ENCODE assay signal across 8 cellular contexts in the genomic region with DNA sequence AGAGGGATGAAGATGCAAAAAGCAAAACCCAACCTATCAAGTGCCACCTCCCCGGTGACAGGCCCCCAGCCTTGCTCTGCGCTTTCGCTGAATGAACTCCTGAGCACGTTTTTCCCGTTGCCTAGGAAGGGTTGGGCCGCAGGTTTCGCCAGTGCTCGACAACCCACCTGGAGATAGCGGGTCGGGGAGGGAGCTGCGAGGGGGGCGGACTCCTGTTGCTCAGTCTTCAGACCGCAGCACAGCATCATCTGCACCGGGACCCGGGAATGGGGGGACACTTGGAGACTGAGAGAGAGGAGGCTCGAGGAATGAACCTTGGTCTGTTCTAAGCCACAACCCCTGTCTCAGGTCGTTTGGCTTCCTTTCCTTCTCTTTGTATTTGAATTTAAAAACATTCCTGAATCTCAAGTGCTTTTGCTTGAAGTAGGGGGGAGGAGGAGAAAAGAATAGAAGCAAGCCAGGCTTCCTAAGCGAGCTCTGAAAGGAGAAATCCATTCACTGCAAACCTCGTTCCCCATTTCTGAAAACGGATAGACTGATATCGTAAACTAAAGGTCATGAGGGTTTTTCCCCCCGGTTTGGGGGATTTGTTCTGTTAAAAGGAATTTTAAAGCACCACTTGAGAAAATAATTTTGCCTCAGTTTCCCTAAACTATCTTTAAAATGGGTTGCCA. TPM values are rescaled to one million over a fixed set of nuclear protein-coding genes. Genes with fewer than 3 reads are reported as not detected.
DNase-seq lines count a peak whose midpoint lies in the region; ATAC-seq and TF ChIP-seq lines count a peak whose summit lies in the region.

No MANE protein-coding gene starts in this region.

- H3K36me3 ChIP-seq in SJCRH30: no peaks in the 10 kb centered on the region
- no peaks in the 10 kb centered on the region for H3K36me3 ChIP-seq in mesendoderm (ENCODE audit: control insufficient read depth, insufficient read depth, low read length)
- no peaks in the 10 kb centered on the region for H3K36me3 ChIP-seq in stomach
- no peaks in the 10 kb centered on the region for H3K36me3 ChIP-seq in testis (ENCODE audit: low read depth, missing control alignments)

- no peak overlapping the region for H3K4ac ChIP-seq in mesendoderm (ENCODE audit: low read depth, low read length)

- H3K4me1 ChIP-seq in SJCRH30: no peaks in the 10 kb centered on the region
- H3K4me1 ChIP-seq in mesendoderm (ENCODE audit: control insufficient read depth, low read depth, low read length): no peaks in the 10 kb centered on the region
- peaks cover 17 to 21% (median 19%) of the 10 kb centered on the region in 4 donors for H3K4me1 ChIP-seq in stomach
- peaks cover 10% of the 10 kb centered on the region for H3K4me1 ChIP-seq in testis

- H3K4me2 ChIP-seq in mesendoderm (ENCODE audit: low read length): peak overlapping the region; percentile 90

- WGBS in mesendoderm (ENCODE audit: extremely low coverage, insufficient coverage, low lambda C conversion rate): no CpG with 5 or more reads among the region's 22 CpGs
- 6 to 15% (median 9%) methylated on average over 16 to 22 of the region's 22 CpGs for whole genome bisulfite sequencing in stomach, 5 donors
- WGBS in testis, 2 donors: 4 to 8% methylated on average over 15 to 22 of the region's 22 CpGs

- TF ChIP-seq CTCF in stomach (IDR thresholded peaks at IDR 0.05) (no peak), testis (IDR thresholded peaks at IDR 0.05) (no peak)

- TF ChIP-seq EP300 in stomach (IDR thresholded peaks at IDR 0.05): no peak

- no peak for ATAC-seq in central memory CD8-positive, alpha-beta T cell (replicated peaks; ENCODE audit: extremely low read depth, poor library complexity, severe bottlenecking)
- no peak for ATAC-seq in HG02884 (IDR thresholded peaks at IDR 0.05; ENCODE audit: unreplicated experiment)

- H3K79me1 ChIP-seq in mesendoderm (ENCODE audit: low read length): no peaks in the 10 kb centered on the region

- peak overlapping the region; percentile 58 for H3K9ac ChIP-seq in mesendoderm (ENCODE audit: low read length)

- no peaks in the 10 kb centered on the region for H3K79me2 ChIP-seq in mesendoderm (ENCODE audit: control insufficient read depth, insufficient read depth, low read length)

- no peak overlapping the region for H2BK15ac ChIP-seq in mesendoderm (replicated peaks; ENCODE audit: low read depth)

- peaks cover 75% of the 10 kb centered on the region for H3K27me3 Mint-ChIP-seq in central memory CD8-positive, alpha-beta T cell

- no peak overlapping the region for H3K27ac Mint-ChIP-seq in central memory CD8-positive, alpha-beta T cell (ENCODE audit: low read depth)

- H2AK5ac ChIP-seq in mesendoderm (ENCODE audit: low read length): no peak overlapping the region

- no peaks in the 10 kb centered on the region for H3K9me3 Mint-ChIP-seq in central memory CD8-positive, alpha-beta T cell

- H3K4me1 Mint-ChIP-seq in central memory CD8-positive, alpha-beta T cell: peaks cover 19% of the 10 kb centered on the region

- peak overlapping the region; percentile 80 for H3K56ac ChIP-seq in mesendoderm (ENCODE audit: low read length)

- TF ChIP-seq POLR2A in stomach (IDR thresholded peaks at IDR 0.05): no peak
- no peak for TF ChIP-seq POLR2A in testis (IDR thresholded peaks at IDR 0.05)

- no peak overlapping the region for H3K18ac ChIP-seq in mesendoderm (ENCODE audit: low read length)

- peak; percentile 35 for DNase-seq in ELR (ENCODE audit: low read depth)
- no peak for DNase-seq in SJCRH30
- DNase-seq in central memory CD8-positive, alpha-beta T cell (ENCODE audit: low spot score in 2 of 2): no peak
- DNase-seq in mesendoderm: peak; percentile 70
- DNase-seq in stomach: no peak
- DNase-seq in NCI-H446 (lab: John Stamatoyannopoulos, UW): no peak
- no peak for DNase-seq in testis

- no peak overlapping the region for H3K23ac ChIP-seq in mesendoderm (ENCODE audit: low read length)

- H4K8ac ChIP-seq in mesendoderm (ENCODE audit: low read depth, low read length): no peak overlapping the region

- H3K27ac ChIP-seq in SJCRH30 (no peak overlapping the region; the same call in 1 of the 2 replicates), mesendoderm (ENCODE audit: low read depth, low read length) (no peak overlapping the region), stomach (no peak overlapping the region), testis (no peak overlapping the region)

- H3K9me3 ChIP-seq in SJCRH30 (replicated peaks): no peaks in the 10 kb centered on the region
- H3K9me3 ChIP-seq in stomach: no peaks in the 10 kb centered on the region
- H3K9me3 ChIP-seq in testis: no peaks in the 10 kb centered on the region

- no peak overlapping the region for H2BK5ac ChIP-seq in mesendoderm (ENCODE audit: low read length)

- no peak overlapping the region for H4K5ac ChIP-seq in mesendoderm (ENCODE audit: low read length)

- H3K4me3 ChIP-seq in SJCRH30: peak overlapping the region; percentile 77
- peak overlapping the region; percentile 56 for H3K4me3 ChIP-seq in mesendoderm (ENCODE audit: low read length)
- peak overlapping the region; percentile 48 to 75 (median 60) for H3K4me3 ChIP-seq in stomach
- H3K4me3 ChIP-seq in testis: peak overlapping the region in 1 of 2 donors; percentile 67

- intact Hi-C loops in stomach (cut with DNase I; ENCODE audit: low total_unique reads): no loop called here
- intact Hi-C loops in testis (cut with DNase I; ENCODE audit: low total_unique reads): no loop called here

- no peak overlapping the region for H2BK120ac ChIP-seq in mesendoderm (ENCODE audit: low read depth, low read length)

- H3K4me3 Mint-ChIP-seq in central memory CD8-positive, alpha-beta T cell: peak overlapping the region; percentile 64

- no peaks in the 10 kb centered on the region for H3K36me3 Mint-ChIP-seq in central memory CD8-positive, alpha-beta T cell (ENCODE audit: insufficient read depth)

- H3K27me3 ChIP-seq in SJCRH30 (no peaks in the 10 kb centered on the region), mesendoderm (ENCODE audit: insufficient read depth, low read length, poor library complexity) (peaks cover 8% of the 10 kb centered on the region), stomach (peaks cover 0 to 68% (median 34%) of the 10 kb centered on the region in 3 donors), testis (no peaks in the 10 kb centered on the region)

RNA-seq across cellular contexts. Expression of a gene that starts 1.2 kb away (rescaled TPM):
- 18.2 and 22.3 TPM in 2 replicates for total RNA-seq in SJCRH30 (2014; rRNA removed; shearing (Covaris generic))
- 1.8 TPM for polyA plus RNA-seq in mesendoderm (2013, experiment 1 of 2)
- polyA plus RNA-seq in mesendoderm (2013, experiment 2 of 2): 1.3 TPM
- total RNA-seq in stomach (1 to 10 TPM in 2 of 5 donors, not detected in 3; 1.3 to 5.0 TPM), testis (10 to 100 TPM; 28.7 to 40.4 TPM)
- polyA plus RNA-seq in stomach (1 to 10 TPM in 1 of 3 donors, under 1 TPM in 2; 0.23 to 1.5 (median 0.25) TPM), testis (ENCODE audit: insufficient read depth, low read depth, low replicate concordance) (28.0 TPM)

Comparison
In these comparisons a context has a peak if more than half of its experiments do, and no peak if none do; other contexts are left out.
1. DNase-seq: peak in ELR (single experiment) and mesendoderm (single experiment); none in SJCRH30 (0 of 2), central memory CD8-positive, alpha-beta T cell (0 of 2), stomach (single experiment), NCI-H446 (0 of 2) and testis (single experiment).